Comparison of ENCODE assay signal across 25 cellular contexts in the genomic region with DNA sequence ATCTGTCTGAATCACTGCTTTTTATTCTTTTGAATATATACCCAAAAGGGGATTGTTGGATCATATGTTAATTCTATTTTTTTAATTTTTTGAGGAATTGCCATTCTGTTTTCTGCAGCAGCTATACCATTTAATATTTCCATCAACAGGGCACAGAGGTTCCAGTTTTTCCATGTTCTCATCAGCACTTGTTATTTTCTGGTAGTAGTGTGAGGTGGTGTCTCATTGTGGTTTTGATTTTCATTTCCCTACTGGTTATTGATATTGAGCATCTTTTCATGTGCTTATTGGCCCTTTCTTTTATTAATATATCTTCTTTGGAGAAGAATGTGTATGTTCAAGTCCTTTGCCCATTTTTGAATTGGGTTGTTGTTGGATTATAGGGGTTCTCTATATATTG.
"Had no signal": no experiment of that assay in that cellular context is flagged by ENCODE, and none has a peak within 500 bp of the region (broad histone marks: within the 10 kb centered on the region; RNA-seq: fewer than 3 reads in every experiment).

No MANE protein-coding gene starts in this region.

- ATAC-seq: activated CD4-positive, alpha-beta T cell treated with anti-CD3 and anti-CD28 coated beads for 36 hours; activated CD8-positive, alpha-beta memory T cell treated with anti-CD3 and anti-CD28 coated beads, Interleukin-2, amount 10 ng/mL, durations not matched to agents 7 days and 5 days; activated CD8-positive, alpha-beta T cell treated with anti-CD3 and anti-CD28 coated beads, Interleukin-2, amount 10 ng/mL, durations not matched to agents 7 days and 5 days; esophagus mucosa had no signal

- DNase-seq: activated CD4-positive, alpha-beta memory T cell treated with anti-CD3 and anti-CD28 coated beads for 36 hours; activated CD4-positive, alpha-beta T cell treated with anti-CD3 and anti-CD28 coated beads for 36 hours; activated CD4-positive, alpha-beta T cell treated with anti-CD3 and anti-CD28 coated beads, Interleukin-2, amount 10 ng/mL, durations not matched to agents 24 days and 14 days; activated CD4-positive, CD25-positive, alpha-beta regulatory T cell; activated CD4-positive, CD25-positive, alpha-beta regulatory T cell treated with anti-CD3 and anti-CD28 coated beads, Interleukin-2, amount 50 U/mL, for 72 hours; activated CD8-positive, alpha-beta memory T cell treated with anti-CD3 and anti-CD28 coated beads, Interleukin-2, amount 10 ng/mL, durations not matched to agents 7 days and 5 days; activated CD8-positive, alpha-beta memory T cell treated with anti-CD3 and anti-CD28 coated beads, Interleukin-2, amount 50 U/mL, for 4 hours; activated CD8-positive, alpha-beta T cell treated with anti-CD3 and anti-CD28 coated beads, Interleukin-2, amount 10 ng/mL, durations not matched to agents 7 days and 5 days; activated gamma-delta T cell; activated naive CD4-positive, alpha-beta T cell; activated naive CD4-positive, alpha-beta T cell treated with anti-CD3 and anti-CD28 coated beads, Interleukin-2, amount 50 U/mL, for 16 hours; activated T-cell treated with anti-CD3 and anti-CD28 coated beads, Interleukin-2, amount 50 U/mL, for 1 hour; activated T-cell treated with anti-CD3 and anti-CD28 coated beads, Interleukin-2, amount 50 U/mL, for 48 hours; central memory CD4-positive, alpha-beta T cell; cerebellar nuclear complex; colonic mucosa; effector memory CD4-positive, alpha-beta T cell; endodermal cell; foreskin fibroblast; head of caudate nucleus; T-helper 2 cell had no signal

- H3K27ac Mint-ChIP-seq: activated CD4-positive, alpha-beta memory T cell treated with anti-CD3 and anti-CD28 coated beads for 36 hours; activated CD4-positive, alpha-beta T cell treated with anti-CD3 and anti-CD28 coated beads for 36 hours; activated CD4-positive, alpha-beta T cell treated with anti-CD3 and anti-CD28 coated beads, Interleukin-2, amount 10 ng/mL, durations not matched to agents 24 days and 14 days; activated CD8-positive, alpha-beta memory T cell treated with anti-CD3 and anti-CD28 coated beads, Interleukin-2, amount 10 ng/mL, durations not matched to agents 7 days and 5 days; activated CD8-positive, alpha-beta T cell treated with anti-CD3 and anti-CD28 coated beads, Interleukin-2, amount 10 ng/mL, durations not matched to agents 7 days and 5 days; activated naive CD8-positive, alpha-beta T cell; activated T-helper 1 cell treated with anti-CD3 and anti-CD28 coated beads, Interleukin-12 subunit alpha, Interleukin-12 subunit beta, Interleukin-2, Interleukin-4 antibody, amounts not matched to agents 30 ng/mL and 10 ng/mL and 1 ng/mL, durations not matched to agents 14 hours and 24 hours and 36 hours; brain; endodermal cell had no signal

- H3K27me3 Mint-ChIP-seq: activated CD4-positive, alpha-beta memory T cell treated with anti-CD3 and anti-CD28 coated beads for 36 hours; activated CD4-positive, alpha-beta T cell treated with anti-CD3 and anti-CD28 coated beads for 36 hours; activated CD4-positive, alpha-beta T cell treated with anti-CD3 and anti-CD28 coated beads, Interleukin-2, amount 10 ng/mL, durations not matched to agents 24 days and 14 days; activated CD8-positive, alpha-beta memory T cell treated with anti-CD3 and anti-CD28 coated beads, Interleukin-2, amount 10 ng/mL, durations not matched to agents 7 days and 5 days; activated naive CD8-positive, alpha-beta T cell; brain had no signal

- H3K4me3 Mint-ChIP-seq: activated CD4-positive, alpha-beta memory T cell treated with anti-CD3 and anti-CD28 coated beads for 36 hours; activated CD4-positive, alpha-beta T cell treated with anti-CD3 and anti-CD28 coated beads for 36 hours; activated CD4-positive, alpha-beta T cell treated with anti-CD3 and anti-CD28 coated beads, Interleukin-2, amount 10 ng/mL, durations not matched to agents 24 days and 14 days; activated CD8-positive, alpha-beta memory T cell treated with anti-CD3 and anti-CD28 coated beads, Interleukin-2, amount 10 ng/mL, durations not matched to agents 7 days and 5 days; activated CD8-positive, alpha-beta T cell treated with anti-CD3 and anti-CD28 coated beads, Interleukin-2, amount 10 ng/mL, durations not matched to agents 7 days and 5 days; activated naive CD8-positive, alpha-beta T cell; activated T-helper 1 cell treated with anti-CD3 and anti-CD28 coated beads, Interleukin-12 subunit alpha, Interleukin-12 subunit beta, Interleukin-2, Interleukin-4 antibody, amounts not matched to agents 30 ng/mL and 10 ng/mL and 1 ng/mL, durations not matched to agents 14 hours and 24 hours and 36 hours; brain; endodermal cell had no signal
